Comparison of ENCODE assay signal across 13 cellular contexts in the genomic region with DNA sequence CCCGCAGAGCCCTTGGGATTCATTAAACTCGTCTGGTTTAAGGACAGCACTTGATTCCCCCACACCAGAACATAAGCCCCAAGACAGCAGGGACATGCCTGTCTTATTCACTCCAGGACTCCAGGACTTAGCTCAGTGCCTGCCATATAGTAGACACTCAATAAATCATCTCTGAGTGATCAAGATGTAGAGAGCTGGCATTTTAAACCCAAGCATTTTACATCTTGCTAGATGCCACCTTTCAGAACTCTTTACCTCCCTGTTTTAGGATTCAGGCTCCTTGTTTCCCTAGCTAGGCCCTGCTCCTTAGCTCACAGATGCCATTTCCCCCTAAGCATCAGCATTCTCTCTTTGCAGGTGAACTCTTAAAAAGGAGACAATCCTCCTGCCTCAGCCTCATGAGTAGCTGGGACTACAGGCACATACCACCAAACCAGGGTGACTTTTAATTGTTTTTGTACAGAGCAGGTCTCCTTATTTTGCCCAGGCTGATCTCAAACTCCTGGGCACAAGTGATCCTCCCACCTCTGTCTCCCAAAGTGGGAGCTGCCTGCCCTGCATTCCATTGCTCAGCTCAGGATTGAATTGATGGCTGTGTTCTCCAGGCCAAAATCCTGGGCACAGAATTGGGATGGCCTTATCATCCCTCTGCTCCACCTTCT.
"Had no signal": no experiment of that assay in that cellular context is flagged by ENCODE, and none has a peak within 500 bp of the region (broad histone marks: within the 10 kb centered on the region; RNA-seq: fewer than 3 reads in every experiment).

No MANE protein-coding gene starts in this region.

- H3K36me3 Mint-ChIP-seq: activated naive CD8-positive, alpha-beta T cell treated with anti-CD3 and anti-CD28 coated beads, Interleukin-2, amount 10 ng/mL, durations not matched to agents 7 days and 5 days; natural killer cell treated with Interleukin-12 subunit alpha and Interleukin-12 subunit beta and Interleukin-15 and Interleukin-18, amount 100 ng/mL, for 72 hours had no signal

- H3K36me3 ChIP-seq: esophagus squamous epithelium, uterus had no signal

- DNase-seq: activated B cell treated with CpG ODN at 0.5 μM for 24 hours; activated CD4-positive, alpha-beta T cell treated with anti-CD3 and anti-CD28 coated beads, Interleukin-2, amount 10 ng/mL, durations not matched to agents 24 days and 14 days; activated CD8-positive, alpha-beta memory T cell treated with anti-CD3 and anti-CD28 coated beads, Interleukin-2, amount 50 U/mL, for 48 hours; activated gamma-delta T cell treated with Interleukin-2 at 50 U/mL for 16 hours; activated naive CD8-positive, alpha-beta T cell treated with anti-CD3 and anti-CD28 coated beads, Interleukin-2, amount 10 ng/mL, durations not matched to agents 7 days and 5 days; activated T-cell treated with anti-CD3 and anti-CD28 coated beads, Interleukin-2, amount 50 U/mL, for 72 hours; anterior cingulate cortex; esophagus squamous epithelium; kidney glomerular epithelial cell; SW 1271; uterus had no signal

- H3K9me3 Mint-ChIP-seq: activated B cell treated with CpG ODN at 0.5 μM for 24 hours; activated CD4-positive, alpha-beta T cell treated with anti-CD3 and anti-CD28 coated beads, Interleukin-2, amount 10 ng/mL, durations not matched to agents 24 days and 14 days; activated naive CD8-positive, alpha-beta T cell treated with anti-CD3 and anti-CD28 coated beads, Interleukin-2, amount 10 ng/mL, durations not matched to agents 7 days and 5 days; natural killer cell treated with Interleukin-12 subunit alpha and Interleukin-12 subunit beta and Interleukin-15 and Interleukin-18, amount 100 ng/mL, for 72 hours had no signal

- H3K9me3 ChIP-seq: esophagus squamous epithelium, uterus had no signal

- H3K4me1 ChIP-seq: esophagus squamous epithelium, uterus had no signal

- ATAC-seq: activated T-cell treated with anti-CD3 and anti-CD28 coated beads, Interleukin-2, amount 50 U/mL, for 72 hours; natural killer cell treated with Interleukin-12 subunit alpha and Interleukin-12 subunit beta and Interleukin-15 and Interleukin-18, amount 100 ng/mL, for 72 hours; sciatic nerve had no signal

- H3K27ac ChIP-seq: esophagus squamous epithelium, uterus had no signal

- H3K27me3 ChIP-seq: esophagus squamous epithelium, uterus had no signal

- H3K4me3 Mint-ChIP-seq: activated B cell treated with CpG ODN at 0.5 μM for 24 hours; activated CD4-positive, alpha-beta T cell treated with anti-CD3 and anti-CD28 coated beads, Interleukin-2, amount 10 ng/mL, durations not matched to agents 24 days and 14 days; activated naive CD8-positive, alpha-beta T cell treated with anti-CD3 and anti-CD28 coated beads, Interleukin-2, amount 10 ng/mL, durations not matched to agents 7 days and 5 days; activated T-cell treated with anti-CD3 and anti-CD28 coated beads, Interleukin-2, amount 50 U/mL, for 72 hours; natural killer cell treated with Interleukin-12 subunit alpha and Interleukin-12 subunit beta and Interleukin-15 and Interleukin-18, amount 100 ng/mL, for 72 hours had no signal

- H3K4me3 ChIP-seq: esophagus squamous epithelium, uterus had no signal

- H3K27ac Mint-ChIP-seq: activated B cell treated with CpG ODN at 0.5 μM for 24 hours; activated CD4-positive, alpha-beta T cell treated with anti-CD3 and anti-CD28 coated beads, Interleukin-2, amount 10 ng/mL, durations not matched to agents 24 days and 14 days; activated naive CD8-positive, alpha-beta T cell treated with anti-CD3 and anti-CD28 coated beads, Interleukin-2, amount 10 ng/mL, durations not matched to agents 7 days and 5 days; activated T-cell treated with anti-CD3 and anti-CD28 coated beads, Interleukin-2, amount 50 U/mL, for 72 hours had no signal
